8 cellular contexts compared by ENCODE assay signal in genomic region chr10:87863102-87863943, GRCh38. TPM values are rescaled to one million over a fixed set of nuclear protein-coding genes. Genes with fewer than 3 reads are reported as not detected.
DNase-seq lines count a peak whose midpoint lies in the region; ATAC-seq and TF ChIP-seq lines count a peak whose summit lies in the region.

A gene with protein sequence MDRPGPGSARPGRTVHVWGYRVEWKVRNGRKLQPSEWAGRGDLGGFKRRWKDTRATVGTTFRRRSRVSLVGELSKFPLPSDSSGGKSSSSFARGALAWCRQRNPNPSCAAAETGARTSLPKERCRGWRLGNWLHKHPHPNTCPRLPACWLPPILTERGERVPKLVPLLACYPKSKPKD (minus strand): TSS chr10:87863533. CDS start chr10:87862487, 1,046 bp downstream.
Gene PTEN (plus strand): TSS chr10:87863625. CDS start chr10:87864470, 845 bp downstream.

- H3K27ac ChIP-seq in cardiac muscle cell = peak within 1 kb of the TSS; percentile 96
- peak within 1 kb of the TSS; percentile 97 for H3K27ac ChIP-seq in parathyroid adenoma
- peak within 1 kb of the TSS; percentile 93 to 99 (median 99) for H3K27ac ChIP-seq in thyroid gland

- peaks cover 10% of the 10 kb centered on the region for H3K36me3 Mint-ChIP-seq in activated naive CD8-positive, alpha-beta T cell treated with anti-CD3 and anti-CD28 coated beads, Interleukin-2, amount 50 U/mL, for 24 hours (ENCODE audit: low read depth)

- H3K9me3 ChIP-seq in cardiac muscle cell (ENCODE audit: low read depth) (no peaks in the 10 kb centered on the region), parathyroid adenoma (ENCODE audit: control insufficient read depth, low read length) (no peaks in the 10 kb centered on the region), thyroid gland (no peaks in the 10 kb centered on the region)

- H3K27me3 ChIP-seq in cardiac muscle cell (no peaks in the 10 kb centered on the region), parathyroid adenoma (ENCODE audit: control insufficient read depth, insufficient read depth, low read length) (no peaks in the 10 kb centered on the region), thyroid gland (no peaks in the 10 kb centered on the region)

- peak; percentile 74 for DNase-seq in GF-D8 (lab: John Stamatoyannopoulos, UW)
- peak; percentile 81 for DNase-seq in HEK293T (ENCODE audit: extremely low spot score)
- peak; percentile 82 for DNase-seq in NCI-H1092 treated with DMSO at 0.1 percent for 48 hours (lab: John Stamatoyannopoulos, UW)
- peak; percentile 64 to 82 for DNase-seq in SW 1271 (lab: John Stamatoyannopoulos, UW)
- DNase-seq in activated naive CD8-positive, alpha-beta T cell treated with anti-CD3 and anti-CD28 coated beads, Interleukin-2, amount 50 U/mL, for 24 hours = peak; percentile 86
- peak; percentile 95 to 97 for DNase-seq in cardiac muscle cell (ENCODE audit: low read depth in 1 of 2, low spot score in 1 of 2)
- DNase-seq in thyroid gland = peak; percentile 90

- H3K27ac Mint-ChIP-seq in activated naive CD8-positive, alpha-beta T cell treated with anti-CD3 and anti-CD28 coated beads, Interleukin-2, amount 50 U/mL, for 24 hours = peak within 1 kb of the TSS; percentile 96

- H3K79me2 ChIP-seq in parathyroid adenoma = peaks cover 4% of the 10 kb centered on the region

- H3K9me3 Mint-ChIP-seq in activated naive CD8-positive, alpha-beta T cell treated with anti-CD3 and anti-CD28 coated beads, Interleukin-2, amount 50 U/mL, for 24 hours = no peaks in the 10 kb centered on the region

- H3K4me2 ChIP-seq in parathyroid adenoma (ENCODE audit: low read length) = peak within 1 kb of the TSS; percentile 97

- H3K36me3 ChIP-seq in cardiac muscle cell (no peaks in the 10 kb centered on the region), parathyroid adenoma (ENCODE audit: control insufficient read depth, insufficient read depth, low read length) (no peaks in the 10 kb centered on the region), thyroid gland (no peaks in the 10 kb centered on the region)

- H3K27me3 Mint-ChIP-seq in activated naive CD8-positive, alpha-beta T cell treated with anti-CD3 and anti-CD28 coated beads, Interleukin-2, amount 50 U/mL, for 24 hours = no peaks in the 10 kb centered on the region

- peak; percentile 66 to 94 for TF ChIP-seq POLR2A in thyroid gland (IDR thresholded peaks at IDR 0.05)

- 0% methylated on average over 9 to 14 of the region's 88 CpGs for WGBS in thyroid gland, 2 donors

- POLR2A ChIA-PET in HEK293T (lab: Yijun Ruan, JAX) = interaction anchor here (0.6 to 2.7 kb wide), 19 partner anchors 9 to 529 kb away, joined by 3 to 15 read pairs (median 3); partner anchors contain the start of gene ATAD1

- H3K9ac ChIP-seq in parathyroid adenoma = peak within 1 kb of the TSS; percentile 47

- ATAC-seq in activated naive CD8-positive, alpha-beta T cell treated with anti-CD3 and anti-CD28 coated beads, Interleukin-2, amount 50 U/mL, for 24 hours = peak; percentile 68

- CTCF ChIA-PET in HEK293T (lab: Yijun Ruan, JAX) = interaction anchor here (0.6 to 1.7 kb wide), 3 partner anchors 15 to 251 kb away, joined by 4 to 5 read pairs (median 5); no protein-coding TSS in a partner anchor

- H3K4me1 ChIP-seq in cardiac muscle cell (ENCODE audit: low read depth) (peaks cover 9% of the 10 kb centered on the region), parathyroid adenoma (peaks cover 10% of the 10 kb centered on the region), thyroid gland (peaks cover 4 to 10% of the 10 kb centered on the region in 2 donors)

- H3K4me3 ChIP-seq in cardiac muscle cell (peak within 1 kb of the TSS; percentile 98), parathyroid adenoma (ENCODE audit: low read depth, low read length) (peak within 1 kb of the TSS; percentile 86), thyroid gland (replicated peaks in 1 of 3) (peak within 1 kb of the TSS; percentile 62 to 86 (median 65))

- intact Hi-C loops in thyroid gland (cut with DNase I) = loop anchor here (5.0 to 10.0 kb wide), 2 partner anchors 251 to 524 kb away; no protein-coding TSS in a partner anchor

- TF ChIP-seq CTCF in cardiac muscle cell (IDR thresholded peaks at IDR 0.05; ENCODE audit: low read depth, low read length) (no peak), parathyroid adenoma (IDR thresholded peaks at IDR 0.05) (no peak), thyroid gland (IDR thresholded peaks at IDR 0.05) (no peak)

- H3K4me3 Mint-ChIP-seq in activated naive CD8-positive, alpha-beta T cell treated with anti-CD3 and anti-CD28 coated beads, Interleukin-2, amount 50 U/mL, for 24 hours = peak within 1 kb of the TSS; percentile 95

- peak within 1 kb of the TSS; percentile 99 for H2AFZ ChIP-seq in parathyroid adenoma

- H3K4me1 Mint-ChIP-seq in activated naive CD8-positive, alpha-beta T cell treated with anti-CD3 and anti-CD28 coated beads, Interleukin-2, amount 50 U/mL, for 24 hours = peaks cover 46% of the 10 kb centered on the region

TF ChIP-seq in HEK293T, 16 proteins besides CTCF, POLR2A, EP300 and RAD21:
- TF ChIP-seq SP1 (IDR thresholded peaks at IDR 0.05) = no peak
- TF ChIP-seq ELF4 (IDR thresholded peaks at IDR 0.05) = no peak
- 0 out of 2 replicates have a peak, but pooled peaks have one; percentile 33 for TF ChIP-seq CTBP1 (IDR thresholded peaks at IDR 0.05; ENCODE audit: borderline replicate concordance)
- TF ChIP-seq NFRKB (IDR thresholded peaks at IDR 0.05) = peak; percentile 39; the same call in 1 of the 2 replicates
- peak; percentile 76; the same call in 1 of the 2 replicates for TF ChIP-seq LEF1 (IDR thresholded peaks at IDR 0.05; ENCODE audit: borderline replicate concordance)
- TF ChIP-seq HDGF (IDR thresholded peaks at IDR 0.05; ENCODE audit: borderline replicate concordance) = no peak
- TF ChIP-seq L3MBTL2 (conservative IDR thresholded peaks at IDR 0.05) = peak; percentile 62; the same call in 1 of the 2 replicates

RNA-seq across cellular contexts. Expression of the first gene that starts in this region (rescaled TPM):
- total RNA-seq in cardiac muscle cell (1.5 and 1.8 TPM in 2 replicates), thyroid gland (1 to 10 TPM in 1 of 4 donors, under 1 TPM in 3; 0.27 to 1.2 (median 0.54) TPM)
- 0.69 and 0.77 TPM in 2 replicates for polyA plus RNA-seq in cardiac muscle cell

RNA-seq across cellular contexts. Expression of gene PTEN, which starts in this region (rescaled TPM):
- total RNA-seq in cardiac muscle cell (33.8 and 66.1 TPM in 2 replicates), thyroid gland (100 to 1,000 TPM; 112 to 183 (median 150) TPM)
- 30.4 and 34.1 TPM in 2 replicates for polyA plus RNA-seq in cardiac muscle cell

Comparison
In these comparisons a context has a peak if more than half of its experiments do, and no peak if none do; other contexts are left out.
1. Peak in every context shown above with its lines: DNase-seq, ATAC-seq, H3K4me3 ChIP-seq and H3K27ac ChIP-seq.